14 cellular contexts compared by ENCODE assay signal in the genomic region with DNA sequence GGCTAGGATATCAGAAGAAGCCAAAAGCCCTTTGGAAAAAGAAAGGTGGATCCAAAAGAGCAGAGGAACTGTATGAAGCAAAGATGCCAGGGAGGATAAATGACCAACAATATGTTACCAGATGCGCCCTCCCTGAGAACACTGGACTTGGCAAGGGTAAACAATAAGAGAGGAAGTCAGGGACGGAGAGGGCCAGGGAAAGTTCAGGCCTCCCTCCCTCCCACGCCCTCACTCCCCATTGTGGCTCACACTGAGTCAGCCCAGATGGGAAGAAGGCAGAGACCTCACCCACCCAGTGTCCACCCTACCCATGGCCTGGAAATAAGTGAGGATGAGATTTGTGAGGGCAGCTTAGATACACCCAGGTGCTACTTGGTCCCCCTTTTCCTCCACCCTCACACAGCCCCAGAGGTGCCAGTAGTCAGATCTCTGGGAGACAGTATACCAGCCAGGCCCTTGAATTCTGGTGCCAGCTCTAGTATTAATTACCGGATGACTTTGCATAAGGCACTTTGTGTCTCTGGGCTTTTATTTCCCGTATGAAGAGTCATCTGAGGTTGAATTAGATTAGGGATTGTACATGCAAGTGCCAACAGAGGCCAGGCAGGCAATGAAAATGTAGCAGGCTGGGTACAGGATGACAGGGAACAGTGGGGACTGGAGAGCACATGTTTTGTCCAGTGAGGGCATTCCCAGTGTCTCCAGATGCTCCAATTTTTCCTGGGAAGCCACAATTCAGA. TPM values are rescaled to one million over a fixed set of nuclear protein-coding genes. Genes with fewer than 3 reads are reported as not detected.
DNase-seq lines count a peak whose midpoint lies in the region; ATAC-seq and TF ChIP-seq lines count a peak whose summit lies in the region.
"Had no signal": no experiment of that assay in that cellular context is flagged by ENCODE, and none has a peak within 500 bp of the region (broad histone marks: within the 10 kb centered on the region; RNA-seq: fewer than 3 reads in every experiment).

No MANE protein-coding gene starts in this region.

- H3K4me3 ChIP-seq in NB4 (ENCODE audit: low read depth, low read length) (no peak overlapping the region), right cardiac atrium (ENCODE audit: low read length) (no peak overlapping the region), suprapubic skin (no peak overlapping the region)
- H3K4me3 ChIP-seq: psoas muscle, SK-N-MC had no signal

- H3K27me3 Mint-ChIP-seq in stimulated activated memory B cell treated with anti-CD40 and anti-IgM and Interleukin-4, amounts not matched to agents 10 μg/mL and 1 μg/mL and 100 μg/mL, for 72 hours = peaks cover 19% of the 10 kb centered on the region
- H3K27me3 Mint-ChIP-seq: activated T-cell treated with anti-CD3 and anti-CD28 coated beads, Interleukin-2, amount 50 U/mL, for 24 hours had no signal

- no peaks in the 10 kb centered on the region for H3K36me3 ChIP-seq in suprapubic skin

- no peaks in the 10 kb centered on the region for H3K36me3 Mint-ChIP-seq in stimulated activated memory B cell treated with anti-CD40 and anti-IgM and Interleukin-4, amounts not matched to agents 10 μg/mL and 1 μg/mL and 100 μg/mL, for 72 hours
- H3K36me3 Mint-ChIP-seq: naive B cell had no signal

- WGBS in right cardiac atrium = 57% methylated on average over 5 of the region's 5 CpGs
- WGBS in suprapubic skin = 63% methylated on average over 5 of the region's 5 CpGs

- DNase-seq in NB4 (ENCODE audit: low read depth) (peak; percentile 6), dermis microvascular lymphatic vessel endothelial cell (ENCODE audit: low read depth in 2 of 2) (peak; percentile 51 to 95), right cardiac atrium (peak; percentile 51 to 68 (median 64)), suprapubic skin (ENCODE audit: low spot score in 2 of 2) (no peak), DMS 273 treated with DMSO at 0.1 percent for 48 hours (lab: John Stamatoyannopoulos, UW) (no peak)
- DNase-seq: activated T-cell treated with anti-CD3 and anti-CD28 coated beads, Interleukin-2, amount 50 U/mL, for 24 hours; hippocampal formation; KG1; naive B cell; NCI-H1436 treated with DMSO at 0.1 percent for 48 hours had no signal

- H3K4me1 ChIP-seq in right cardiac atrium (ENCODE audit: control insufficient read depth, insufficient read depth, low read length) = peaks cover 5% of the 10 kb centered on the region
- H3K4me1 ChIP-seq in suprapubic skin = no peaks in the 10 kb centered on the region
- H3K4me1 ChIP-seq: psoas muscle had no signal

- H3K4me1 Mint-ChIP-seq in stimulated activated memory B cell treated with anti-CD40 and anti-IgM and Interleukin-4, amounts not matched to agents 10 μg/mL and 1 μg/mL and 100 μg/mL, for 72 hours = no peaks in the 10 kb centered on the region
- H3K4me1 Mint-ChIP-seq: naive B cell had no signal

- peaks cover 9% of the 10 kb centered on the region for H3K9me3 Mint-ChIP-seq in stimulated activated memory B cell treated with anti-CD40 and anti-IgM and Interleukin-4, amounts not matched to agents 10 μg/mL and 1 μg/mL and 100 μg/mL, for 72 hours
- H3K9me3 Mint-ChIP-seq: activated T-cell treated with anti-CD3 and anti-CD28 coated beads, Interleukin-2, amount 50 U/mL, for 24 hours had no signal

- H3K27me3 ChIP-seq in right cardiac atrium (ENCODE audit: control insufficient read depth, insufficient read depth) (no peaks in the 10 kb centered on the region), suprapubic skin (no peaks in the 10 kb centered on the region)

- H3K27ac ChIP-seq in right cardiac atrium (ENCODE audit: low read length) = no peak overlapping the region
- no peak overlapping the region for H3K27ac ChIP-seq in suprapubic skin
- H3K27ac ChIP-seq: psoas muscle, SK-N-MC had no signal

- TF ChIP-seq EP300 in suprapubic skin (IDR thresholded peaks at IDR 0.05) = no peak

- H3K9me3 ChIP-seq in right cardiac atrium (ENCODE audit: control insufficient read depth, low read length) = no peaks in the 10 kb centered on the region
- H3K9me3 ChIP-seq in suprapubic skin = no peaks in the 10 kb centered on the region
- H3K9me3 ChIP-seq: psoas muscle had no signal

- ATAC-seq in right cardiac atrium (peak; percentile 83 to 98), GM19324 (IDR thresholded peaks at IDR 0.05; ENCODE audit: low FRiP score, unreplicated experiment) (no peak)
- peak; percentile 20 for ATAC-seq in stimulated activated memory B cell treated with anti-CD40 and anti-IgM and Interleukin-4, amounts not matched to agents 10 μg/mL and 1 μg/mL and 100 μg/mL, for 72 hours

- intact Hi-C loops in right cardiac atrium (cut with DNase I) = loop anchor here in 3 of 4 donors (5.0 to 10.0 kb wide), 3 partner anchors 106 to 259 kb away; no protein-coding TSS in a partner anchor

- H3K4me3 Mint-ChIP-seq in stimulated activated memory B cell treated with anti-CD40 and anti-IgM and Interleukin-4, amounts not matched to agents 10 μg/mL and 1 μg/mL and 100 μg/mL, for 72 hours = no peak overlapping the region
- H3K4me3 Mint-ChIP-seq: activated T-cell treated with anti-CD3 and anti-CD28 coated beads, Interleukin-2, amount 50 U/mL, for 24 hours; naive B cell had no signal

- TF ChIP-seq POLR2A in NB4 (IDR thresholded peaks at IDR 0.05; ENCODE audit: extremely low read depth, insufficient read length) (no peak), suprapubic skin (IDR thresholded peaks at IDR 0.05) (no peak)

- TF ChIP-seq CTCF in NB4 (IDR thresholded peaks at IDR 0.05; ENCODE audit: low read depth, low read length) = no peak
- no peak for TF ChIP-seq CTCF in suprapubic skin (IDR thresholded peaks at IDR 0.05)

- no peak overlapping the region for H3K27ac Mint-ChIP-seq in stimulated activated memory B cell treated with anti-CD40 and anti-IgM and Interleukin-4, amounts not matched to agents 10 μg/mL and 1 μg/mL and 100 μg/mL, for 72 hours
- H3K27ac Mint-ChIP-seq: activated T-cell treated with anti-CD3 and anti-CD28 coated beads, Interleukin-2, amount 50 U/mL, for 24 hours; naive B cell had no signal

RNA-seq across cellular contexts. Expression of gene FRMD4B, which starts 35.1 kb away (rescaled TPM):
- total RNA-seq in dermis microvascular lymphatic vessel endothelial cell (67.8 and 122 TPM in 2 replicates), right cardiac atrium (10 to 100 TPM; 28.5 to 42.1 (median 31.2) TPM), suprapubic skin (10 to 100 TPM; 53.8 to 75.3 (median 67.8) TPM)
- polyA plus RNA-seq in right cardiac atrium = 8.8 TPM

Comparison
In these comparisons a context has a peak if more than half of its experiments do, and no peak if none do; other contexts are left out.
1. DNase-seq: peak in NB4 (single experiment), dermis microvascular lymphatic vessel endothelial cell (2 of 2) and right cardiac atrium (3 of 3); none in suprapubic skin (0 of 2) and DMS 273 treated with DMSO at 0.1 percent for 48 hours (single experiment).